Comparison of ENCODE assay signal across 33 cellular contexts in the genomic region with DNA sequence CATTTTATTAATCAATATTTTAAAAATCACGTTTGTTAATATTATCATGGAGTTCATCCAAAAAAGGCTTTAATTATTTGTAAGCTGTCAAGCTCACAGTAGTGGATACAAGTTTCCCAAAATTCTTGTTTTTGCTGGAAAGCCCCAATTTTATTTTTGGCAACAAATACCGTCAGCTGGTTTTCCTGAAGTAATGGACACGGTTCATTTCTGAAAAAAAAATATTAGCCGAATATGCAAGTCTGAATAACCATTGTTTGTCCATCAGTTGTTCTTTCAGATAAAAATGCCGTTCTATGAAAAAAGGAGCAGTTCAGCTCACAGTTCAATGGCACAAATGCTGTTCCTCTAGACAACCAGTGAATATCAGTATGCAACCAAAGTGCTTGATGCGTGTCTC.
"Had no signal": no experiment of that assay in that cellular context is flagged by ENCODE, and none has a peak within 500 bp of the region (broad histone marks: within the 10 kb centered on the region; RNA-seq: fewer than 3 reads in every experiment).

No MANE protein-coding gene starts in this region.

- DNase-seq: Karpas-422, Kasumi-1, MG63, MM.1S, MV-4-11, NCI-H1048, NCI-H1092, NCI-H1092 treated with DMSO at 0.1 percent for 48 hours, NCI-H1105, NCI-H1105 treated with DMSO at 0.1 percent for 48 hours, NCI-H1417 treated with DMSO at 0.1 percent for 48 hours, NCI-H1436, NCI-H1436 treated with DMSO at 0.1 percent for 48 hours, NCI-H146, NCI-H1694, NCI-H1694 treated with DMSO at 0.1 percent for 48 hours, NCI-H187, NCI-H187 treated with DMSO at 0.1 percent for 48 hours, NCI-H1930, NCI-H2029, NCI-H2029 treated with DMSO at 0.1 percent for 48 hours, NCI-H2081, NCI-H2081 treated with DMSO at 0.1 percent for 48 hours, NCI-H2107, NCI-H2171, NCI-H2171 treated with DMSO at 0.1 percent for 48 hours, NCI-H2227 treated with DMSO at 0.1 percent for 48 hours, NCI-H226, NCI-H345, NCI-H446, NCI-H446 treated with DMSO at 0.1 percent for 48 hours, NCI-H510A, NCI-H510A treated with DMSO at 0.1 percent for 48 hours had no signal
